ENCODE assay signal across 24 cellular contexts in genomic region chr2:94762600-94762999, GRCh38.
A peak's percentile ranks its signal among the peaks of the same experiment; 100 is the strongest.
DNase-seq lines count a peak whose midpoint lies in the region; ATAC-seq, FAIRE-seq and TF ChIP-seq lines count a peak whose summit lies in the region.
"Had no signal": no experiment of that assay in that cellular context is flagged by ENCODE, and none has a peak within 500 bp of the region (broad histone marks: within the 10 kb centered on the region; RNA-seq: fewer than 3 reads in every experiment).

No MANE protein-coding gene starts in this region.

- DNase-seq in HepG2 (ENCODE audit: low spot score) (peak; percentile 15), right lobe of liver (no peak), HT-29 (ENCODE audit: low spot score) (peak; percentile 21), SJCRH30 (peak; percentile 22 to 31), retina (peak; percentile 3), uterus (no peak), NCI-H146 (lab: John Stamatoyannopoulos, UW) (no peak), left cardiac atrium (no peak)
- DNase-seq: activated naive CD4-positive, alpha-beta T cell treated with anti-CD3 and anti-CD28 coated beads, Interleukin-2, amount 50 U/mL, for 16 hours; amniotic stem cell; GOT3; hippocampal formation; left ventricle myocardium inferior; NCI-H1048; NCI-H187; NCI-H69; sigmoid colon; stimulated activated naive B cell treated with anti-CD40 and anti-IgM and Interleukin-4, amounts not matched to agents 10 μg/mL and 1 μg/mL and 100 μg/mL, for 72 hours; T-helper 2 cell had no signal

- CTCF ChIA-PET in HepG2 (lab: Yijun Ruan, JAX; ENCODE audit: low intra/inter-chr PET ratio, low total read pairs) = no interaction called here

- H3K4me1 ChIP-seq in HepG2 (ENCODE audit: insufficient read depth, low read length) (no peaks in the 10 kb centered on the region), right lobe of liver (no peaks in the 10 kb centered on the region), SJCRH30 (no peaks in the 10 kb centered on the region), uterus (no peaks in the 10 kb centered on the region)
- H3K4me1 ChIP-seq: BLaER1, left ventricle myocardium inferior, sigmoid colon had no signal

- H3K9me3 ChIP-seq in HepG2 (ENCODE audit: low read length) (no peaks in the 10 kb centered on the region), right lobe of liver (no peaks in the 10 kb centered on the region), SJCRH30 (replicated peaks) (no peaks in the 10 kb centered on the region), uterus (no peaks in the 10 kb centered on the region)
- H3K9me3 ChIP-seq: BLaER1, left ventricle myocardium inferior, sigmoid colon had no signal

- H3K27me3 ChIP-seq in HepG2 (ENCODE audit: control insufficient read depth in 1 of 2, insufficient read depth in 2 of 2, low read length in 2 of 2) (peaks cover 0 to 7% of the 10 kb centered on the region in 2 experiments; a peak in 1 of 5 replicates), right lobe of liver (no peaks in the 10 kb centered on the region), SJCRH30 (no peaks in the 10 kb centered on the region), uterus (no peaks in the 10 kb centered on the region)
- H3K27me3 ChIP-seq: BLaER1, sigmoid colon had no signal

- no peak overlapping the region for H2AFZ ChIP-seq in HepG2 (ENCODE audit: low read length)

- ATAC-seq in HepG2 = peak; percentile 72
- ATAC-seq in right lobe of liver = no peak
- ATAC-seq in left cardiac atrium = no peak
- ATAC-seq: stimulated activated naive B cell treated with anti-CD40 and anti-IgM and Interleukin-4, amounts not matched to agents 10 μg/mL and 1 μg/mL and 100 μg/mL, for 72 hours had no signal

- 34% methylated on average over 3 of the region's 5 CpGs for WGBS in HepG2 (ENCODE audit: low lambda C conversion rate)
- WGBS in right lobe of liver (ENCODE audit: insufficient coverage, low coverage, low lambda C conversion rate, missing lambda C conversion rate) = no CpG with 5 or more reads among the region's 5 CpGs

- TF ChIP-seq RAD21 in HepG2 (CRISPR knock-in tag; IDR thresholded peaks at IDR 0.05) = no peak

- TF ChIP-seq POLR2A in HepG2 (IDR thresholded peaks at IDR 0.05; ENCODE audit: insufficient read depth in 1 of 2, low read depth in 2 of 2, low read length in 2 of 2) = no peak
- no peak for TF ChIP-seq POLR2A in right lobe of liver (IDR thresholded peaks at IDR 0.05)
- TF ChIP-seq POLR2A in uterus (IDR thresholded peaks at IDR 0.05) = no peak

- H4K20me1 ChIP-seq in HepG2 (ENCODE audit: insufficient read depth, low read length) = no peaks in the 10 kb centered on the region; the same call in 1 of the 2 replicates
- H4K20me1 ChIP-seq: BLaER1 had no signal

- POLR2A ChIA-PET in HepG2 (lab: Yijun Ruan, JAX) = no interaction called here

- no peak overlapping the region for H3K4me2 ChIP-seq in HepG2 (ENCODE audit: low read depth, low read length)
- H3K4me2 ChIP-seq: BLaER1 had no signal

- H3K36me3 ChIP-seq in HepG2 (replicated peaks in 1 of 2; ENCODE audit: control insufficient read depth in 1 of 2, insufficient read depth in 2 of 2, low read length in 2 of 2) (no peaks in the 10 kb centered on the region), right lobe of liver (no peaks in the 10 kb centered on the region), SJCRH30 (no peaks in the 10 kb centered on the region), uterus (no peaks in the 10 kb centered on the region)
- H3K36me3 ChIP-seq: BLaER1, left ventricle myocardium inferior, sigmoid colon had no signal

- no peak for TF ChIP-seq EP300 in HepG2 (IDR thresholded peaks at IDR 0.05; ENCODE audit: low read depth in 2 of 2, low read length in 2 of 2)
- no peak for TF ChIP-seq EP300 in HepG2 (CRISPR knock-in tag; IDR thresholded peaks at IDR 0.05; ENCODE audit: borderline replicate concordance)

- H3K4me3 ChIP-seq in HepG2 (replicated peaks in 1 of 3; ENCODE audit: insufficient read depth in 1 of 3, low read depth in 2 of 3, low read length in 3 of 3) = no peak overlapping the region
- H3K4me3 ChIP-seq in right lobe of liver = no peak overlapping the region
- no peak overlapping the region for H3K4me3 ChIP-seq in SJCRH30
- H3K4me3 ChIP-seq in uterus = no peak overlapping the region
- H3K4me3 ChIP-seq: BLaER1, left ventricle myocardium inferior, sigmoid colon, SK-N-MC had no signal

- no TSS peak for BruUV-seq in HepG2 (replicated peaks; lab: Mats Ljungman, UMichigan)

- intact Hi-C loops in HepG2 (cut with micrococcal nuclease; ENCODE audit: unreplicated experiment) (no loop called here), right lobe of liver (cut with DNase I) (no loop called here), uterus (cut with DNase I; ENCODE audit: low total_unique reads) (no loop called here), left cardiac atrium (cut with DNase I) (no loop called here)

- no peak overlapping the region for H3K9ac ChIP-seq in HepG2 (ENCODE audit: insufficient read depth, low read depth, low read length)
- H3K9ac ChIP-seq: BLaER1 had no signal

- H3K27ac ChIP-seq in HepG2 (ENCODE audit: extremely low read length, insufficient read depth, low read length) (no peak overlapping the region), right lobe of liver (no peak overlapping the region), SJCRH30 (no peak overlapping the region), uterus (no peak overlapping the region)
- H3K27ac ChIP-seq: BLaER1, left ventricle myocardium inferior, sigmoid colon, SK-N-MC had no signal

- in situ Hi-C loops in HepG2 (cut with HindIII; ENCODE audit: extremely low pct_ligation_motif_present, low pct_unique_long_range_greater_than_20kb) = no loop called here

- no peak for FAIRE-seq in HepG2 (lab: Jason Lieb, UNC)
- FAIRE-seq: endothelial cell of umbilical vein, GM12891, HTR-8/SVneo had no signal

- TF ChIP-seq CTCF in HepG2 (CRISPR knock-in tag; IDR thresholded peaks at IDR 0.05) (no peak), right lobe of liver (IDR thresholded peaks at IDR 0.05) (no peak), uterus (IDR thresholded peaks at IDR 0.05) (no peak)

- H3K79me2 ChIP-seq in HepG2 (ENCODE audit: insufficient read depth, low read length) = no peaks in the 10 kb centered on the region

TF ChIP-seq in HepG2, 621 proteins besides CTCF, POLR2A, EP300 and RAD21 (continues in another document):
- TF ChIP-seq ZNF792 (CRISPR knock-in tag; IDR thresholded peaks at IDR 0.05) = 0 out of 2 replicates have a peak, but pooled peaks have one; percentile 35
- TF ChIP-seq HDAC2 (CRISPR knock-in tag; IDR thresholded peaks at IDR 0.05) = 0 out of 2 replicates have a peak, but pooled peaks have one; percentile 21
- no peak for TF ChIP-seq SNRNP70 (IDR thresholded peaks at IDR 0.05; ENCODE audit: low read depth, low read length)
- TF ChIP-seq ZNF574 (CRISPR knock-in tag; IDR thresholded peaks at IDR 0.05) = peak; percentile 33; the same call in 1 of the 2 replicates
- no peak for TF ChIP-seq NRL (CRISPR knock-in tag; IDR thresholded peaks at IDR 0.05; ENCODE audit: borderline replicate concordance)
- no peak for TF ChIP-seq POGK (CRISPR knock-in tag; conservative IDR thresholded peaks at IDR 0.05)

Comparison
In these comparisons a context has a peak if more than half of its experiments do, and no peak if none do; other contexts are left out.
1. DNase-seq: peak in HepG2 (single experiment), HT-29 (single experiment), SJCRH30 (2 of 2) and retina (single experiment); none in right lobe of liver (0 of 3), uterus (0 of 2), NCI-H146 (single experiment) and left cardiac atrium (single experiment).